ENCODE assay signal across 8 cellular contexts in the genomic region with DNA sequence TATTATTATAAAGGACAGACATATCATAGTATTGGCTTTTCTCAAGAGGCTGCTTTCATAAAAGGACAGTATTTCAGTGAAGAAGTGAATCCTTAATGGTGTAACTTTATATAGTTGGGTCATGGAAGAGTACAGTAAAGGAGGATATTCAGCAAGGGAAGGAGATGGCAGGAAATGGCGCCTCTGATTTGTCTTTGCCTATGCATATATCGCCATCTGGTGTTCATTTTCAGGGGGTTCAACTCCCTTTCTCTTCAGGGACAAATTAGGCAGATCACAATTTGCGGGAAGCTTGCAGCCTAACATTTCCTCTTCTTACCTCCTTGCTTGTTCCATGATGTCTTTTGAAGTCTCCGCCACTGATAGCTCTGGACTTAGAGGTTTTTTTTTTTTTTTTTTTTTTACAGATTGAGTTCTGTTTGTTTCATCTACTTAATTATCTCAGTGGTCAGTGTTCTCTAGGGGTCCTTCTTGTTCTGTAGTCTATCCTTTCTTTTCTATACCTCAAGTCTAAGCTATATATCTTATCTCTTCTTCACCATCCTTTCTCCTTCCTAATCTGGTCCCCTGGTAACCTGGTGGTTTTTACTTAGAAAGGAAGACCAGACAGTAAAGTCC. TPM values are rescaled to one million over a fixed set of nuclear protein-coding genes. Genes with fewer than 3 reads are reported as not detected.
DNase-seq lines count a peak whose midpoint lies in the region; ATAC-seq and TF ChIP-seq lines count a peak whose summit lies in the region.

No MANE protein-coding gene starts in this region.

- H3K36me3 Mint-ChIP-seq in activated CD4-positive, alpha-beta T cell treated with anti-CD3 and anti-CD28 coated beads, Interleukin-2, amount 10 ng/mL, durations not matched to agents 24 days and 14 days (ENCODE audit: low read depth): peaks cover 35% of the 10 kb centered on the region

- H3K4me1 ChIP-seq in vagina: peaks cover 17% of the 10 kb centered on the region

- H3K4me3 ChIP-seq in vagina: no peak overlapping the region

- no peaks in the 10 kb centered on the region for H3K27me3 ChIP-seq in vagina

- TF ChIP-seq POLR2A in vagina (IDR thresholded peaks at IDR 0.05): no peak

- DNase-seq in GF-D8 (lab: John Stamatoyannopoulos, UW) (peak; percentile 20), NCI-H510A (lab: John Stamatoyannopoulos, UW) (peak; percentile 32), epithelial cell of prostate (ENCODE audit: low read depth, low spot score) (peak; percentile 16), mucosa of gallbladder (ENCODE audit: low spot score) (peak; percentile 66), vagina (ENCODE audit: extremely low spot score in 2 of 2) (no peak)
- peak; percentile 88 for DNase-seq in activated CD4-positive, alpha-beta T cell treated with anti-CD3 and anti-CD28 coated beads, Interleukin-2, amount 10 ng/mL, durations not matched to agents 24 days and 14 days

- TF ChIP-seq CTCF in vagina (IDR thresholded peaks at IDR 0.05): peak; percentile 90 to 94 (median 92)

- H3K27ac Mint-ChIP-seq in activated CD4-positive, alpha-beta T cell treated with anti-CD3 and anti-CD28 coated beads, Interleukin-2, amount 10 ng/mL, durations not matched to agents 24 days and 14 days: peak overlapping the region; percentile 5

- H3K9me3 Mint-ChIP-seq in activated CD4-positive, alpha-beta T cell treated with anti-CD3 and anti-CD28 coated beads, Interleukin-2, amount 10 ng/mL, durations not matched to agents 24 days and 14 days: no peaks in the 10 kb centered on the region

- intact Hi-C loops in activated CD4-positive, alpha-beta T cell treated with anti-CD3 and anti-CD28 coated beads, Interleukin-2, amount 10 ng/mL, durations not matched to agents 24 days and 14 days (cut with micrococcal nuclease): loop anchor here (1.0 to 5.0 kb wide), 5 partner anchors 85 to 248 kb away; no protein-coding TSS in a partner anchor
- intact Hi-C loops in vagina (cut with DNase I): loop anchor here (2.0 kb wide), 1 partner anchor 224 kb away; no protein-coding TSS in a partner anchor

- H3K4me3 Mint-ChIP-seq in activated CD4-positive, alpha-beta T cell treated with anti-CD3 and anti-CD28 coated beads, Interleukin-2, amount 10 ng/mL, durations not matched to agents 24 days and 14 days: no peak overlapping the region

- peaks cover 0 to 6% of the 10 kb centered on the region in 2 donors for H3K36me3 ChIP-seq in vagina

- no peak overlapping the region for H3K27ac ChIP-seq in epithelial cell of prostate
- H3K27ac ChIP-seq in vagina: no peak overlapping the region

- H3K27me3 Mint-ChIP-seq in activated CD4-positive, alpha-beta T cell treated with anti-CD3 and anti-CD28 coated beads, Interleukin-2, amount 10 ng/mL, durations not matched to agents 24 days and 14 days: no peaks in the 10 kb centered on the region

- H3K9me3 ChIP-seq in vagina: no peaks in the 10 kb centered on the region

- H3K4me1 Mint-ChIP-seq in activated CD4-positive, alpha-beta T cell treated with anti-CD3 and anti-CD28 coated beads, Interleukin-2, amount 10 ng/mL, durations not matched to agents 24 days and 14 days: peaks cover 44% of the 10 kb centered on the region

- ATAC-seq in HG03342 (IDR thresholded peaks at IDR 0.05; ENCODE audit: unreplicated experiment) (peak; percentile 64), GM18858 (IDR thresholded peaks at IDR 0.05; ENCODE audit: unreplicated experiment) (no peak)

RNA-seq across cellular contexts. Expression of a gene that starts 21.8 kb away (rescaled TPM):
- 166 and 184 TPM in 2 replicates for total RNA-seq in activated CD4-positive, alpha-beta T cell treated with anti-CD3 and anti-CD28 coated beads, Interleukin-2, amount 10 ng/mL, durations not matched to agents 24 days and 14 days
- total RNA-seq in mucosa of gallbladder: 34.6 TPM
- 50.8 TPM for total RNA-seq in vagina

Comparison
In these comparisons a context has a peak if more than half of its experiments do, and no peak if none do; other contexts are left out.
1. DNase-seq: peak in GF-D8 (single experiment), NCI-H510A (single experiment), activated CD4-positive, alpha-beta T cell treated with anti-CD3 and anti-CD28 coated beads, Interleukin-2, amount 10 ng/mL, durations not matched to agents 24 days and 14 days (single experiment), epithelial cell of prostate (single experiment) and mucosa of gallbladder (single experiment); none in vagina (0 of 2).